In genomic region chr9:136323420-136323819, GRCh38 we compare ENCODE assay signal across 24 cellular contexts. TPM values are rescaled to one million over a fixed set of nuclear protein-coding genes. Genes with fewer than 3 reads are reported as not detected.
A peak's percentile ranks its signal among the peaks of the same experiment; 100 is the strongest.
DNase-seq lines count a peak whose midpoint lies in the region; FAIRE-seq and TF ChIP-seq lines count a peak whose summit lies in the region.
"Had no signal": no experiment of that assay in that cellular context is flagged by ENCODE, and none has a peak within 500 bp of the region (broad histone marks: within the 10 kb centered on the region; RNA-seq: fewer than 3 reads in every experiment).

No MANE protein-coding gene starts in this region.

- H3K4me1 ChIP-seq in H1 (replicated peaks in 1 of 4; ENCODE audit: control insufficient read depth in 3 of 4, insufficient read depth in 4 of 4, low read length in 3 of 4) (peaks cover 0 to 19% (median 18%) of the 10 kb centered on the region in 4 experiments; a peak in 6 of 7 replicates), trophoblast cell (ENCODE audit: control insufficient read depth in 1 of 2, insufficient read depth in 2 of 2, low read length in 2 of 2) (peaks cover 18 to 19% of the 10 kb centered on the region in 2 experiments)

- no peak overlapping the region for H3K4me2 ChIP-seq in H1 (ENCODE audit: insufficient read depth in 1 of 2, low read depth in 2 of 2, low read length in 2 of 2)
- no peak overlapping the region for H3K4me2 ChIP-seq in trophoblast cell (ENCODE audit: low read length)
- H3K4me2 ChIP-seq: KMS-11 had no signal

- peaks cover 4% of the 10 kb centered on the region; the same call in 1 of the 2 replicates for H3K23me2 ChIP-seq in H1 (ENCODE audit: low read depth, low read length)

- H4K20me1 ChIP-seq in H1 (replicated peaks in 1 of 2; ENCODE audit: control insufficient read depth in 1 of 2, insufficient read depth in 2 of 2, low read length in 2 of 2) = no peaks in the 10 kb centered on the region

- TF ChIP-seq EP300 in H1 (IDR thresholded peaks at IDR 0.05; ENCODE audit: borderline replicate concordance in 1 of 2, low read depth in 2 of 2, low read length in 2 of 2) = no peak

- H3K27ac ChIP-seq in H1 (ENCODE audit: low read depth, low read length) = no peak overlapping the region
- no peak overlapping the region for H3K27ac ChIP-seq in trophoblast cell (ENCODE audit: low read depth, low read length)
- H3K27ac ChIP-seq: esophagus muscularis mucosa, GM23248, KMS-11, SJCRH30 had no signal

- no peaks in the 10 kb centered on the region for H3K9me3 Mint-ChIP-seq in activated T-helper 2 cell treated with anti-CD3 and anti-CD28 coated beads, Interferon-gamma antibody, Interleukin-2, Interleukin-4, amounts not matched to agents 10 μg/mL and 5 μg/mL and 100 μg/mL, durations not matched to agents 14 hours and 24 hours and 36 hours
- peaks cover 4% of the 10 kb centered on the region for H3K9me3 Mint-ChIP-seq in type B pancreatic cell
- H3K9me3 Mint-ChIP-seq: CD8-positive, alpha-beta T cell; T-helper 1 cell treated with Interleukin-12 subunit alpha and Interleukin-12 subunit beta and Interleukin-4 antibody, amounts not matched to agents 30 μg/mL and 1 μg/mL, for 36 hours had no signal

- no peaks in the 10 kb centered on the region for H3K79me2 ChIP-seq in H1 (ENCODE audit: control insufficient read depth in 1 of 2, insufficient read depth in 2 of 2, low read length in 2 of 2)
- peaks cover 8% of the 10 kb centered on the region for H3K79me2 ChIP-seq in trophoblast cell (ENCODE audit: control insufficient read depth, insufficient read depth, low read length, poor library complexity)

- H3K27me3 Mint-ChIP-seq in activated T-helper 2 cell treated with anti-CD3 and anti-CD28 coated beads, Interferon-gamma antibody, Interleukin-2, Interleukin-4, amounts not matched to agents 10 μg/mL and 5 μg/mL and 100 μg/mL, durations not matched to agents 14 hours and 24 hours and 36 hours (ENCODE audit: low read depth) = no peaks in the 10 kb centered on the region
- no peaks in the 10 kb centered on the region for H3K27me3 Mint-ChIP-seq in type B pancreatic cell

- CTCF ChIA-PET in H1 (lab: Charles Lee; ENCODE audit: partially characterized antibody) = interaction anchor here (0.6 to 2.9 kb wide), 23 partner anchors 10 to 1803 kb away, joined by 3 to 46 read pairs (median 3); partner anchors contain the start of gene DNLZ

- intact Hi-C loops in activated T-helper 2 cell treated with anti-CD3 and anti-CD28 coated beads, Interferon-gamma antibody, Interleukin-2, Interleukin-4, amounts not matched to agents 10 μg/mL and 5 μg/mL and 100 μg/mL, durations not matched to agents 14 hours and 24 hours and 36 hours (cut with micrococcal nuclease) = loop anchor here (10.0 kb wide), 1 partner anchor 81 kb away; the partner anchor contains the start of gene SNAPC4

- no peak overlapping the region for H3K4me3 ChIP-seq in H1 (ENCODE audit: extremely low read depth in 1 of 4, insufficient read depth in 2 of 4, low read depth in 3 of 4, low read length in 4 of 4)
- no peak overlapping the region for H3K4me3 ChIP-seq in trophoblast cell (ENCODE audit: low read depth, low read length)
- H3K4me3 ChIP-seq: esophagus muscularis mucosa, GM23248, SJCRH30 had no signal

- H3K4me1 Mint-ChIP-seq in activated T-helper 2 cell treated with anti-CD3 and anti-CD28 coated beads, Interferon-gamma antibody, Interleukin-2, Interleukin-4, amounts not matched to agents 10 μg/mL and 5 μg/mL and 100 μg/mL, durations not matched to agents 14 hours and 24 hours and 36 hours (ENCODE audit: low read depth) = peaks cover under 1% of the 10 kb centered on the region
- H3K4me1 Mint-ChIP-seq in type B pancreatic cell (ENCODE audit: unreplicated experiment) = peaks cover 22% of the 10 kb centered on the region

- no peak for TF ChIP-seq CTCF in H1 (IDR thresholded peaks at IDR 0.05; ENCODE audit: control extremely low read depth in 1 of 3, insufficient read depth in 1 of 3, low read depth in 1 of 3, low read length in 3 of 3)
- no peak for TF ChIP-seq CTCF in type B pancreatic cell (conservative IDR thresholded peaks at IDR 0.05)

- H4K12ac ChIP-seq in trophoblast cell (ENCODE audit: low read depth, low read length) = no peak overlapping the region

- no peak overlapping the region for H2AFZ ChIP-seq in H1 (ENCODE audit: low read length)
- H2AFZ ChIP-seq in trophoblast cell (ENCODE audit: insufficient read depth, low read length, poor library complexity) = no peak overlapping the region
- H2AFZ ChIP-seq: GM23248 had no signal

- no peak for TF ChIP-seq RAD21 in H1 (IDR thresholded peaks at IDR 0.05 in 1 of 2, conservative IDR thresholded peaks at IDR 0.05 in 1 of 2; ENCODE audit: low read depth in 2 of 2, low read length in 2 of 2)

- no peak overlapping the region for H3K56ac ChIP-seq in H1 (replicated peaks; ENCODE audit: insufficient read length, low read depth, low read length)

- H3K36me3 ChIP-seq in H1 (ENCODE audit: control insufficient read depth in 2 of 4, insufficient read depth in 4 of 4, low read length in 3 of 4) (no peaks in the 10 kb centered on the region), trophoblast cell (ENCODE audit: control insufficient read depth in 1 of 2, insufficient read depth in 2 of 2, low read length in 2 of 2) (no peaks in the 10 kb centered on the region)
- H3K36me3 ChIP-seq: esophagus muscularis mucosa, SJCRH30 had no signal

- H3K14ac ChIP-seq in H1 (ENCODE audit: insufficient read length) (no peak overlapping the region), trophoblast cell (ENCODE audit: low read length) (no peak overlapping the region)

- H2BK5ac ChIP-seq in H1 (ENCODE audit: low read depth, low read length) (no peak overlapping the region), trophoblast cell (ENCODE audit: low read depth, low read length, poor library complexity) (no peak overlapping the region)

- WGBS in H1 (ENCODE audit: extremely low coverage in 1 of 2, insufficient coverage in 1 of 2, insufficient read length in 1 of 2, insufficient replicate concordance in 2 of 2, low coverage in 1 of 2, low lambda C conversion rate in 2 of 2, missing lambda C conversion rate in 1 of 2), 2 experiments = 89% methylated on average over 15 of the region's 15 CpGs; no CpG with 5 or more reads in 1 of the 2 experiments
- WGBS in trophoblast cell (ENCODE audit: extremely low coverage, insufficient coverage, insufficient read length) = no CpG with 5 or more reads among the region's 15 CpGs

- H2AK5ac ChIP-seq in H1 (ENCODE audit: low read depth, low read length) (no peak overlapping the region), trophoblast cell (ENCODE audit: low read length) (no peak overlapping the region)

- H3K27me3 ChIP-seq in H1 (replicated peaks in 1 of 4; ENCODE audit: control insufficient read depth in 3 of 4, extremely low read depth in 1 of 4, insufficient read depth in 3 of 4, low read length in 3 of 4) (no peaks in the 10 kb centered on the region), trophoblast cell (ENCODE audit: insufficient read depth, low read length) (no peaks in the 10 kb centered on the region)
- H3K27me3 ChIP-seq: esophagus muscularis mucosa had no signal

- peak overlapping the region; percentile 89; the same call in 1 of the 2 replicates for H2BK15ac ChIP-seq in H1 (ENCODE audit: low read length)

- no peak for TF ChIP-seq POLR2A in H1 (IDR thresholded peaks at IDR 0.05; ENCODE audit: control extremely low read depth in 1 of 2, low read depth in 2 of 2, low read length in 2 of 2)

- H3K36me3 Mint-ChIP-seq in activated T-helper 2 cell treated with anti-CD3 and anti-CD28 coated beads, Interferon-gamma antibody, Interleukin-2, Interleukin-4, amounts not matched to agents 10 μg/mL and 5 μg/mL and 100 μg/mL, durations not matched to agents 14 hours and 24 hours and 36 hours (ENCODE audit: low read depth) = no peaks in the 10 kb centered on the region
- no peaks in the 10 kb centered on the region for H3K36me3 Mint-ChIP-seq in type B pancreatic cell
- H3K36me3 Mint-ChIP-seq: CD8-positive, alpha-beta T cell had no signal

- H4K8ac ChIP-seq in H1 (ENCODE audit: extremely low read depth, insufficient read depth, low read length) (no peak overlapping the region; the same call in 1 of the 2 replicates), trophoblast cell (ENCODE audit: low read depth, low read length) (no peak overlapping the region)

- H2BK20ac ChIP-seq in H1 (ENCODE audit: low read length) = 0 out of 2 replicates have a peak overlapping the region, but pooled peaks have one; percentile 6

- H2BK120ac ChIP-seq in H1 (replicated peaks; ENCODE audit: low read depth, low read length) (no peak overlapping the region), trophoblast cell (ENCODE audit: insufficient read depth, low read length, poor library complexity) (no peak overlapping the region)

- H2BK12ac ChIP-seq in H1 (ENCODE audit: low read depth, low read length) (peak overlapping the region; percentile 46; the same call in 1 of the 2 replicates), trophoblast cell (ENCODE audit: low read length) (no peak overlapping the region)

- no peak overlapping the region for H3K9ac ChIP-seq in H1 (replicated peaks in 1 of 4; ENCODE audit: extremely low read depth in 1 of 4, low read depth in 3 of 4, low read length in 3 of 4)
- no peak overlapping the region for H3K9ac ChIP-seq in trophoblast cell (ENCODE audit: low read length)
- H3K9ac ChIP-seq: GM23248, KMS-11 had no signal

- no peak overlapping the region for H3K4ac ChIP-seq in H1 (replicated peaks; ENCODE audit: insufficient read length, low read depth, low read length)
- H3K4ac ChIP-seq in trophoblast cell (ENCODE audit: low read depth, low read length) = no peak overlapping the region

- FAIRE-seq in H1 (lab: Jason Lieb, UNC) = no peak
- FAIRE-seq: GM19239 had no signal

- POLR2A ChIA-PET in H1 (lab: Charles Lee; ENCODE audit: partially characterized antibody) = interaction anchor here (0.7 to 1.5 kb wide), 7 partner anchors 11 to 395 kb away, joined by 3 to 6 read pairs (median 3); no protein-coding TSS in a partner anchor

- no peak overlapping the region for H4K5ac ChIP-seq in H1 (ENCODE audit: insufficient read length, low read depth, low read length)

- H3K79me1 ChIP-seq in H1 (ENCODE audit: low read depth, low read length) = no peaks in the 10 kb centered on the region
- peaks cover 17% of the 10 kb centered on the region for H3K79me1 ChIP-seq in trophoblast cell (ENCODE audit: low read length)

- DNase-seq in NCI-H510A treated with DMSO at 0.1 percent for 48 hours (lab: John Stamatoyannopoulos, UW) (peak; percentile 28), NCI-H510A (lab: John Stamatoyannopoulos, UW) (no peak), NCI-H2171 treated with DMSO at 0.1 percent for 48 hours (lab: John Stamatoyannopoulos, UW) (peak; percentile 94), H1 (ENCODE audit: low read depth in 1 of 2, low spot score in 2 of 2) (no peak), trophoblast cell (peak; percentile 57 to 76), NCI-H187 (lab: John Stamatoyannopoulos, UW) (no peak), type B pancreatic cell (ENCODE audit: extremely low spot score, unreplicated experiment) (no peak)
- no peak for DNase-seq in activated T-helper 2 cell treated with anti-CD3 and anti-CD28 coated beads, Interferon-gamma antibody, Interleukin-2, Interleukin-4, amounts not matched to agents 10 μg/mL and 5 μg/mL and 100 μg/mL, durations not matched to agents 14 hours and 24 hours and 36 hours (ENCODE audit: low spot score)
- DNase-seq: activated CD4-positive, alpha-beta T cell treated with anti-CD3 and anti-CD28 coated beads, Interleukin-2, amount 50 U/mL, for 4 hours; activated naive CD4-positive, alpha-beta T cell; amygdala; CD8-positive, alpha-beta T cell; GM23248; left cardiac atrium; midbrain; NCI-H1048; nucleus accumbens; PC-3; retina; SJCRH30 had no signal

- H3K9me3 ChIP-seq in H1 (ENCODE audit: insufficient read depth in 2 of 2, low read depth in 1 of 2, low read length in 1 of 2) (no peaks in the 10 kb centered on the region), trophoblast cell (ENCODE audit: insufficient read depth, low read depth, low read length) (peaks cover 2% of the 10 kb centered on the region)
- H3K9me3 ChIP-seq: esophagus muscularis mucosa had no signal

- no peak overlapping the region for H3K4me3 Mint-ChIP-seq in activated T-helper 2 cell treated with anti-CD3 and anti-CD28 coated beads, Interferon-gamma antibody, Interleukin-2, Interleukin-4, amounts not matched to agents 10 μg/mL and 5 μg/mL and 100 μg/mL, durations not matched to agents 14 hours and 24 hours and 36 hours (ENCODE audit: low read depth)
- no peak overlapping the region for H3K4me3 Mint-ChIP-seq in type B pancreatic cell
- H3K4me3 Mint-ChIP-seq: CD8-positive, alpha-beta T cell; T-helper 1 cell treated with Interleukin-12 subunit alpha and Interleukin-12 subunit beta and Interleukin-4 antibody, amounts not matched to agents 30 μg/mL and 1 μg/mL, for 36 hours had no signal

- H4K91ac ChIP-seq in H1 (replicated peaks; ENCODE audit: insufficient read length, low read length) (no peak overlapping the region), trophoblast cell (ENCODE audit: low read depth, low read length) (no peak overlapping the region)

- H3K18ac ChIP-seq in H1 (ENCODE audit: extremely low read depth, low read length) (no peak overlapping the region), trophoblast cell (ENCODE audit: low read length) (no peak overlapping the region)

- no peak overlapping the region for H3K27ac Mint-ChIP-seq in activated T-helper 2 cell treated with anti-CD3 and anti-CD28 coated beads, Interferon-gamma antibody, Interleukin-2, Interleukin-4, amounts not matched to agents 10 μg/mL and 5 μg/mL and 100 μg/mL, durations not matched to agents 14 hours and 24 hours and 36 hours
- no peak overlapping the region for H3K27ac Mint-ChIP-seq in type B pancreatic cell
- H3K27ac Mint-ChIP-seq: CD8-positive, alpha-beta T cell; T-helper 1 cell treated with Interleukin-12 subunit alpha and Interleukin-12 subunit beta and Interleukin-4 antibody, amounts not matched to agents 30 μg/mL and 1 μg/mL, for 36 hours had no signal

- H3K23ac ChIP-seq in H1 (ENCODE audit: insufficient read length) = no peak overlapping the region
- no peak overlapping the region for H3K23ac ChIP-seq in trophoblast cell (ENCODE audit: low read length)

RNA-seq across cellular contexts. Expression of gene GPSM1, which starts 3.9 kb away (rescaled TPM):
- total RNA-seq in H1 (2021; fragmentation: NEBNext Ultra II Directional; extraction: Animal tissue kit (Norgen Biotek cat#: 25700)) = 15.7 and 18.0 TPM in 2 replicates
- polyA plus RNA-seq in H1 (2011; rRNA removed) = 12.8 and 19.8 TPM in 2 replicates
- polyA plus RNA-seq in H1 (2011; cell fraction: cytosol; rRNA removed) = 13.8 TPM
- polyA plus RNA-seq in H1 (2011; cell fraction: nucleus; rRNA removed) = 39.2 TPM
- polyA plus RNA-seq in H1 (2012, experiment 1 of 2) = 9.3 to 15.2 TPM (median 14.5 TPM) in 4 replicates
- 12.0 TPM for polyA plus RNA-seq in H1 (2012, experiment 2 of 2)
- 14.4 TPM for polyA plus RNA-seq in H1 (2013, experiment 1 of 2)
- polyA plus RNA-seq in H1 (2013, experiment 2 of 2) = 13.9 TPM
- 3.5 and 4.2 TPM in 2 replicates for polyA minus RNA-seq in H1 (2011; rRNA and poly(A)+ RNA removed)
- 12.7 TPM for polyA minus RNA-seq in H1 (2011; cell fraction: cytosol; rRNA and poly(A)+ RNA removed)
- 11.2 TPM for polyA minus RNA-seq in H1 (2011; cell fraction: nucleus; rRNA and poly(A)+ RNA removed)
- polyA plus RNA-seq in trophoblast cell (2013) = 17.8 and 18.5 TPM in 2 replicates
- total RNA-seq in activated T-helper 2 cell treated with anti-CD3 and anti-CD28 coated beads, Interferon-gamma antibody, Interleukin-2, Interleukin-4, amounts not matched to agents 10 μg/mL and 5 μg/mL and 100 μg/mL, durations not matched to agents 14 hours and 24 hours and 36 hours = 24.5 and 25.8 TPM in 2 replicates
- total RNA-seq in type B pancreatic cell (ENCODE audit: low replicate concordance) = 29.2 and 56.2 TPM in 2 replicates

RNA-seq across cellular contexts. Expression of gene CCDC187, which starts 19.5 kb away (rescaled TPM):
- not detected in 2 replicates for total RNA-seq in H1 (2021; fragmentation: NEBNext Ultra II Directional; extraction: Animal tissue kit (Norgen Biotek cat#: 25700))
- 0.02 TPM in 2 replicates for polyA plus RNA-seq in H1 (2011; rRNA removed)
- polyA plus RNA-seq in H1 (2011; cell fraction: cytosol; rRNA removed) = 0.01 TPM
- polyA plus RNA-seq in H1 (2011; cell fraction: nucleus; rRNA removed) = 0.07 TPM
- 0.03 TPM in 2 of 4 replicates, not detected in the others for polyA plus RNA-seq in H1 (2012, experiment 1 of 2)
- polyA plus RNA-seq in H1 (2012, experiment 2 of 2) = 0.03 TPM
- polyA plus RNA-seq in H1 (2013, experiment 1 of 2) = 0.02 TPM
- polyA plus RNA-seq in H1 (2013, experiment 2 of 2) = under 0.01 TPM
- 0.06 TPM in 1 of 2 replicates, not detected in the other for polyA minus RNA-seq in H1 (2011; rRNA and poly(A)+ RNA removed)
- not detected for polyA minus RNA-seq in H1 (2011; cell fraction: cytosol; rRNA and poly(A)+ RNA removed)
- not detected for polyA minus RNA-seq in H1 (2011; cell fraction: nucleus; rRNA and poly(A)+ RNA removed)
- 0.04 TPM in 2 replicates for polyA plus RNA-seq in trophoblast cell (2013)
- total RNA-seq in activated T-helper 2 cell treated with anti-CD3 and anti-CD28 coated beads, Interferon-gamma antibody, Interleukin-2, Interleukin-4, amounts not matched to agents 10 μg/mL and 5 μg/mL and 100 μg/mL, durations not matched to agents 14 hours and 24 hours and 36 hours = 0.02 TPM in 1 of 2 replicates, not detected in the other
- total RNA-seq in type B pancreatic cell (ENCODE audit: low replicate concordance) = 0.69 and 0.70 TPM in 2 replicates
- total RNA-seq: esophagus muscularis mucosa, GM23248, left cardiac atrium, SJCRH30 had no signal
- polyA plus RNA-seq: GM23248 had no signal

RNA-seq across cellular contexts. Expression of gene DNLZ, which starts 40.1 kb away (rescaled TPM):
- 17.9 and 19.0 TPM in 2 replicates for total RNA-seq in H1 (2021; fragmentation: NEBNext Ultra II Directional; extraction: Animal tissue kit (Norgen Biotek cat#: 25700))
- 11.6 and 13.6 TPM in 2 replicates for polyA plus RNA-seq in H1 (2011; rRNA removed)
- polyA plus RNA-seq in H1 (2011; cell fraction: cytosol; rRNA removed) = 19.7 TPM
- 13.9 TPM for polyA plus RNA-seq in H1 (2011; cell fraction: nucleus; rRNA removed)
- 6.2 to 15.0 TPM (median 13.2 TPM) in 4 replicates for polyA plus RNA-seq in H1 (2012, experiment 1 of 2)
- 11.1 TPM for polyA plus RNA-seq in H1 (2012, experiment 2 of 2)
- polyA plus RNA-seq in H1 (2013, experiment 1 of 2) = 14.6 TPM
- 15.8 TPM for polyA plus RNA-seq in H1 (2013, experiment 2 of 2)
- 0.61 and 1.1 TPM in 2 replicates for polyA minus RNA-seq in H1 (2011; rRNA and poly(A)+ RNA removed)
- 3.7 TPM for polyA minus RNA-seq in H1 (2011; cell fraction: cytosol; rRNA and poly(A)+ RNA removed)
- polyA minus RNA-seq in H1 (2011; cell fraction: nucleus; rRNA and poly(A)+ RNA removed) = 10.4 TPM
- polyA plus RNA-seq in trophoblast cell (2013) = 8.7 and 10.1 TPM in 2 replicates
- total RNA-seq in activated T-helper 2 cell treated with anti-CD3 and anti-CD28 coated beads, Interferon-gamma antibody, Interleukin-2, Interleukin-4, amounts not matched to agents 10 μg/mL and 5 μg/mL and 100 μg/mL, durations not matched to agents 14 hours and 24 hours and 36 hours = 25.4 and 31.0 TPM in 2 replicates
- 10.4 and 14.0 TPM in 2 replicates for total RNA-seq in type B pancreatic cell (ENCODE audit: low replicate concordance)

RNA-seq across cellular contexts. Expression of gene CARD9, which starts 50.0 kb away (rescaled TPM):
- 0.88 and 1.1 TPM in 2 replicates for total RNA-seq in H1 (2021; fragmentation: NEBNext Ultra II Directional; extraction: Animal tissue kit (Norgen Biotek cat#: 25700))
- polyA plus RNA-seq in H1 (2011; rRNA removed) = 0.13 and 0.15 TPM in 2 replicates
- polyA plus RNA-seq in H1 (2011; cell fraction: cytosol; rRNA removed) = 0.26 TPM
- polyA plus RNA-seq in H1 (2011; cell fraction: nucleus; rRNA removed) = 1.7 TPM
- polyA plus RNA-seq in H1 (2012, experiment 1 of 2) = 0.57 to 0.92 TPM (median 0.67 TPM) in 4 replicates
- polyA plus RNA-seq in H1 (2012, experiment 2 of 2) = 0.22 TPM
- polyA plus RNA-seq in H1 (2013, experiment 1 of 2) = 0.10 TPM
- 0.17 TPM for polyA plus RNA-seq in H1 (2013, experiment 2 of 2)
- polyA minus RNA-seq in H1 (2011; rRNA and poly(A)+ RNA removed) = 0.07 TPM in 1 of 2 replicates, not detected in the other
- polyA minus RNA-seq in H1 (2011; cell fraction: cytosol; rRNA and poly(A)+ RNA removed) = not detected
- polyA minus RNA-seq in H1 (2011; cell fraction: nucleus; rRNA and poly(A)+ RNA removed) = 0.90 TPM
- 0.55 and 0.61 TPM in 2 replicates for polyA plus RNA-seq in trophoblast cell (2013)
- total RNA-seq in activated T-helper 2 cell treated with anti-CD3 and anti-CD28 coated beads, Interferon-gamma antibody, Interleukin-2, Interleukin-4, amounts not matched to agents 10 μg/mL and 5 μg/mL and 100 μg/mL, durations not matched to agents 14 hours and 24 hours and 36 hours = 16.2 and 17.6 TPM in 2 replicates
- 2.0 and 2.6 TPM in 2 replicates for total RNA-seq in type B pancreatic cell (ENCODE audit: low replicate concordance)

Comparison
In these comparisons a context has a peak if more than half of its experiments do, and no peak if none do; other contexts are left out.
1. DNase-seq: peak in NCI-H510A treated with DMSO at 0.1 percent for 48 hours (single experiment), NCI-H2171 treated with DMSO at 0.1 percent for 48 hours (single experiment) and trophoblast cell (2 of 2); none in NCI-H510A (single experiment), H1 (0 of 2), NCI-H187 (0 of 2), activated T-helper 2 cell treated with anti-CD3 and anti-CD28 coated beads, Interferon-gamma antibody, Interleukin-2, Interleukin-4, amounts not matched to agents 10 μg/mL and 5 μg/mL and 100 μg/mL, durations not matched to agents 14 hours and 24 hours and 36 hours (single experiment) and type B pancreatic cell (single experiment).